1 cellular context compared by ENCODE assay signal in the genomic region with DNA sequence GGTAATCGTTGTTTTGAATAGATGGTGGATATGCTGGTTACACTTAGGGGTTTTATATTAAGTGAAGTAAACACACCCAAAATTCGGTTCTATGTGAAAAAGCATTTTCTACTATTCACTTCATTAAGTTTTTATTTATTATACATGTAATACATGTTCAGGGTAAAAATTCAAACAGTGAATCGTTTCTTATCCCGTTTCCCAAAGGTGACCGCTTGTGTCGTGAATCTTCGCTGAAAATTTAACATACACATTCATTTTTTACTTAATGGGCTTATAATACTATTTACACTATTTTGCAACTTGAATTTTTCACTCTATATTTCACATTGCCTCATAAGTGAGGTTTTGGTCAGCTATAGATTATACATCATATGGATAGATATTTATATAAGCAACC.
TF ChIP-seq lines count a peak whose summit lies in the region.

No MANE protein-coding gene starts in this region.

TF ChIP-seq in K562, 482 proteins besides CTCF, POLR2A, EP300 and RAD21 (continued from another document):
- TF ChIP-seq MLX (CRISPR knock-in tag; conservative IDR thresholded peaks at IDR 0.05): no peak
- no peak for TF ChIP-seq POLR2AphosphoS5 (IDR thresholded peaks at IDR 0.05; ENCODE audit: control insufficient read depth, insufficient read depth, low read depth, low read length)
- no peak for TF ChIP-seq KAT2B (IDR thresholded peaks at IDR 0.05; ENCODE audit: low read depth, low read length)
- no peak for TF ChIP-seq ZC3H8 (IDR thresholded peaks at IDR 0.05)
- no peak for TF ChIP-seq HINFP (tag; conservative IDR thresholded peaks at IDR 0.05; ENCODE audit: low read depth)
- TF ChIP-seq RBM14 (IDR thresholded peaks at IDR 0.05; ENCODE audit: borderline replicate concordance, insufficient read depth, low read depth, low read length): no peak
- TF ChIP-seq ETV1 (tag; conservative IDR thresholded peaks at IDR 0.05; ENCODE audit: low read depth): no peak
- no peak for TF ChIP-seq ZNF717 (CRISPR knock-in tag; IDR thresholded peaks at IDR 0.05)
- no peak for TF ChIP-seq ZBTB11 (CRISPR knock-in tag; IDR thresholded peaks at IDR 0.05)
- TF ChIP-seq MCM2 (IDR thresholded peaks at IDR 0.05; ENCODE audit: low read depth): no peak
- no peak for TF ChIP-seq GABPB2 (CRISPR knock-in tag; conservative IDR thresholded peaks at IDR 0.05)
- no peak for TF ChIP-seq CLOCK (CRISPR knock-in tag; IDR thresholded peaks at IDR 0.05; ENCODE audit: borderline replicate concordance)
- TF ChIP-seq TEAD1 (CRISPR knock-in tag; IDR thresholded peaks at IDR 0.05): no peak
- no peak for TF ChIP-seq HNRNPLL (IDR thresholded peaks at IDR 0.05; ENCODE audit: low read depth, low read length, poor library complexity, severe bottlenecking)
- TF ChIP-seq ZHX1 (conservative IDR thresholded peaks at IDR 0.05; ENCODE audit: low read length): no peak
